ENCODE assay signal across 8 cellular contexts in genomic region chrX:75273483-75273882, GRCh38. TPM values are rescaled to one million over a fixed set of nuclear protein-coding genes. Genes with fewer than 3 reads are reported as not detected.
DNase-seq lines count a peak whose midpoint lies in the region; ATAC-seq and TF ChIP-seq lines count a peak whose summit lies in the region.

No MANE protein-coding gene starts in this region.

- no peaks in the 10 kb centered on the region for H3K36me3 ChIP-seq in thoracic aorta

- CTCF ChIA-PET in AG04449 (lab: Yijun Ruan, JAX), result no interaction called here

- H3K4me3 ChIP-seq in AG04449 (ENCODE audit: low read depth, low read length), result peak overlapping the region; percentile 76
- peak overlapping the region; percentile 92 for H3K4me3 ChIP-seq in thoracic aorta

- H3K9me3 ChIP-seq in thoracic aorta, result no peaks in the 10 kb centered on the region

- no peaks in the 10 kb centered on the region for H3K27me3 ChIP-seq in thoracic aorta (replicated peaks; ENCODE audit: insufficient read depth)

- ATAC-seq in GM19035 (IDR thresholded peaks at IDR 0.05; ENCODE audit: unreplicated experiment), result peak; percentile 20
- peak; percentile 36 for ATAC-seq in thoracic aorta (ENCODE audit: insufficient number of reproducible peaks, low FRiP score, low read depth)

- TF ChIP-seq CTCF in AG04449 (IDR thresholded peaks at IDR 0.05; ENCODE audit: insufficient read depth, low read length, missing control alignments) (no peak), thoracic aorta (IDR thresholded peaks at IDR 0.05) (no peak)

- peak overlapping the region; percentile 93 to 95 for H3K27ac ChIP-seq in thoracic aorta

- peaks cover 8 to 19% of the 10 kb centered on the region in 2 donors for H3K4me1 ChIP-seq in thoracic aorta (ENCODE audit: control insufficient read depth in 1 of 2, low read depth in 2 of 2)

- no peak for DNase-seq in AG04449 (ENCODE audit: low read depth, low spot score)
- DNase-seq in HT-29 (ENCODE audit: low spot score), result peak; percentile 37
- DNase-seq in astrocyte of the hippocampus (ENCODE audit: low read depth, low spot score), result peak; percentile 18
- DNase-seq in left kidney (ENCODE audit: low read depth, low spot score), result peak; percentile 20
- DNase-seq in thoracic aorta (ENCODE audit: low spot score), result no peak
- DNase-seq in NCI-H2029 treated with DMSO at 0.1 percent for 48 hours (lab: John Stamatoyannopoulos, UW), result no peak
- no peak for DNase-seq in NK-92 (lab: John Stamatoyannopoulos, UW; ENCODE audit: unreplicated experiment)

- POLR2A ChIA-PET in AG04449 (lab: Yijun Ruan, JAX), result no interaction called here

RNA-seq across cellular contexts. Expression of gene UPRT, which starts 0.4 kb away (rescaled TPM):
- 3.4 and 3.7 TPM in 2 replicates for total RNA-seq in HT-29 (2014; rRNA removed; shearing (Covaris generic))
- total RNA-seq in thoracic aorta, result 10 to 100 TPM; 12.3 to 26.0 TPM

Comparison
In these comparisons a context has a peak if more than half of its experiments do, and no peak if none do; other contexts are left out.
1. DNase-seq: peak in HT-29 (single experiment), astrocyte of the hippocampus (single experiment) and left kidney (single experiment); none in AG04449 (single experiment), thoracic aorta (single experiment), NCI-H2029 treated with DMSO at 0.1 percent for 48 hours (single experiment) and NK-92 (single experiment).